In genomic region chr19:3186891-3187661, GRCh38 we compare ENCODE assay signal across 9 cellular contexts. TPM values are rescaled to one million over a fixed set of nuclear protein-coding genes. Genes with fewer than 3 reads are reported as not detected.
A peak's percentile ranks its signal among the peaks of the same experiment; 100 is the strongest.
DNase-seq lines count a peak whose midpoint lies in the region; ATAC-seq and TF ChIP-seq lines count a peak whose summit lies in the region.
"Had no signal": no experiment of that assay in that cellular context is flagged by ENCODE, and none has a peak within 500 bp of the region (broad histone marks: within the 10 kb centered on the region; RNA-seq: fewer than 3 reads in every experiment).

No MANE protein-coding gene starts in this region.

- H3K9ac ChIP-seq in parathyroid adenoma = no peak overlapping the region

- intact Hi-C loops in esophagus muscularis mucosa (cut with DNase I) = no loop called here

- H3K27ac ChIP-seq in esophagus muscularis mucosa (replicated peaks in 1 of 4) (no peak overlapping the region), parathyroid adenoma (no peak overlapping the region)

- H3K9me3 ChIP-seq in esophagus muscularis mucosa (no peaks in the 10 kb centered on the region), parathyroid adenoma (ENCODE audit: control insufficient read depth, low read length) (no peaks in the 10 kb centered on the region)

- whole genome bisulfite sequencing in esophagus muscularis mucosa = 65% methylated on average over 23 of the region's 23 CpGs

- no peak overlapping the region for H2AFZ ChIP-seq in parathyroid adenoma

- TF ChIP-seq POLR2A in esophagus muscularis mucosa (IDR thresholded peaks at IDR 0.05; ENCODE audit: low read depth) = no peak

- peaks cover 0 to 20% (median 14%) of the 10 kb centered on the region in 4 donors for H3K36me3 ChIP-seq in esophagus muscularis mucosa
- H3K36me3 ChIP-seq in parathyroid adenoma (ENCODE audit: control insufficient read depth, insufficient read depth, low read length) = no peaks in the 10 kb centered on the region

- H3K4me1 ChIP-seq in esophagus muscularis mucosa (peaks cover 16 to 51% (median 37%) of the 10 kb centered on the region in 4 donors), parathyroid adenoma (peaks cover 7% of the 10 kb centered on the region)

- peak; percentile 52 for DNase-seq in ELR (ENCODE audit: low read depth)
- peak; percentile 46 for DNase-seq in RKO (ENCODE audit: low spot score)
- DNase-seq in esophagus muscularis mucosa (ENCODE audit: extremely low spot score) = no peak
- no peak for DNase-seq in GM19238 (ENCODE audit: insufficient read length, low spot score)
- no peak for DNase-seq in stimulated activated naive CD4-positive, alpha-beta T cell (lab: John Stamatoyannopoulos, UW)
- DNase-seq in NCI-H2171 (lab: John Stamatoyannopoulos, UW) = no peak

- no peak for ATAC-seq in GM21717 (IDR thresholded peaks at IDR 0.05; ENCODE audit: unreplicated experiment)

- H3K4me2 ChIP-seq in parathyroid adenoma (ENCODE audit: low read length) = peak overlapping the region; percentile 73

- H3K4me3 ChIP-seq in esophagus muscularis mucosa (peak overlapping the region; percentile 84 to 97 (median 95)), parathyroid adenoma (ENCODE audit: low read depth, low read length) (peak overlapping the region; percentile 88)

- TF ChIP-seq EP300 in esophagus muscularis mucosa (IDR thresholded peaks at IDR 0.05) = no peak

- peaks cover 46% of the 10 kb centered on the region for H3K79me2 ChIP-seq in parathyroid adenoma

- no peaks in the 10 kb centered on the region for H3K27me3 ChIP-seq in esophagus muscularis mucosa
- no peaks in the 10 kb centered on the region for H3K27me3 ChIP-seq in parathyroid adenoma (ENCODE audit: control insufficient read depth, insufficient read depth, low read length)

- TF ChIP-seq CTCF in esophagus muscularis mucosa (IDR thresholded peaks at IDR 0.05) = no peak
- no peak for TF ChIP-seq CTCF in parathyroid adenoma (IDR thresholded peaks at IDR 0.05)

RNA-seq across cellular contexts. Expression of gene NCLN, which starts 1.3 kb away (rescaled TPM):
- 10 to 100 TPM; 26.2 to 33.6 (median 29.7) TPM for total RNA-seq in esophagus muscularis mucosa

RNA-seq across cellular contexts. Expression of gene S1PR4, which starts 8.5 kb away (rescaled TPM):
- 1 to 10 TPM in 3 of 4 donors, under 1 TPM in 1; 0.42 to 5.5 (median 2.4) TPM for total RNA-seq in esophagus muscularis mucosa

RNA-seq across cellular contexts. Expression of gene CELF5, which starts 37.4 kb away (rescaled TPM):
- total RNA-seq in esophagus muscularis mucosa = under 1 TPM in 1 of 4 donors, not detected in 3; 0.17 TPM
- total RNA-seq: myocyte had no signal

RNA-seq across cellular contexts. Expression of gene GNA15, which starts 51.2 kb away (rescaled TPM):
- 10 to 100 TPM in 1 of 4 donors, 1 to 10 TPM in 3; 4.3 to 13.8 (median 5.3) TPM for total RNA-seq in esophagus muscularis mucosa

Comparison
In these comparisons a context has a peak if more than half of its experiments do, and no peak if none do; other contexts are left out.
1. DNase-seq: peak in ELR (single experiment) and RKO (single experiment); none in esophagus muscularis mucosa (single experiment), GM19238 (single experiment), stimulated activated naive CD4-positive, alpha-beta T cell (0 of 6) and NCI-H2171 (single experiment).